ENCODE assay signal across 8 cellular contexts in the genomic region with DNA sequence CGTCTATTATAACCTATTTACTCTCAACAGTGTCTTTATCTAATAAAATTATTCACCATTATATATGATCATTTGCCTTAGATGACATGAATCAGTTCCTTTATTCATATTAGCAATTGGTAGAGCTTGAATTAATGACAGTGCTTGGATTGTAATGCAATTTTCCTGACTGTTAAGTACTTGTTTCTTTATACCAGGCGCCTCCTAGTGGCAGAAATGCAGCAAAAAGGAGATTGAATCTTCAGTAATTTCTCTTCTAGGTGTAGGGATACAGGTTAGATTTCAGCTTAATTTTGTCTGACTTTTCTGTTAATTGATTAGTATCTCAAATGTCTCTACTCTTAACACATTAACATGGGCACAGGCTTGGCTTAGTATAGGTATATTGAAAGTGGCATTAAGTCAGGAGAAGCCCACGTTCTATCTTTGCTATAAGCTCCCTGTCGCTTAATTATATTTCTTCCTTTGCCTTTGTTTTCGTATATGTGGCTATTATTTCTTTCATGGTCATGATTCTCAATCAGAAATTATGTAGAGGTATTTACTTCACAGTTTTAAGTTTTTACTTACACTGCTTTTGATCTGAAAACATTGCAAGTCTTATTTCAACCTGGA. TPM values are rescaled to one million over a fixed set of nuclear protein-coding genes. Genes with fewer than 3 reads are reported as not detected.
DNase-seq lines count a peak whose midpoint lies in the region; FAIRE-seq and TF ChIP-seq lines count a peak whose summit lies in the region.

No MANE protein-coding gene starts in this region.

- no peaks in the 10 kb centered on the region for H3K9me3 Mint-ChIP-seq in activated CD4-positive, alpha-beta T cell treated with anti-CD3 and anti-CD28 coated beads, Interleukin-2, amount 10 ng/mL, durations not matched to agents 7 days and 5 days
- no peaks in the 10 kb centered on the region for H3K9me3 Mint-ChIP-seq in mesothelial cell of epicardium

- H3K27me3 Mint-ChIP-seq in activated CD4-positive, alpha-beta T cell treated with anti-CD3 and anti-CD28 coated beads, Interleukin-2, amount 10 ng/mL, durations not matched to agents 7 days and 5 days, result peaks cover 4% of the 10 kb centered on the region
- H3K27me3 Mint-ChIP-seq in mesothelial cell of epicardium (ENCODE audit: low read depth), result peaks cover 13% of the 10 kb centered on the region

- no peak overlapping the region for H3K4me3 ChIP-seq in HFF-Myc (replicated peaks; ENCODE audit: low read depth, low read length)
- no peak overlapping the region for H3K4me3 ChIP-seq in stomach

- no peak overlapping the region for H3K27ac ChIP-seq in stomach

- no peak overlapping the region for H3K4me3 Mint-ChIP-seq in activated CD4-positive, alpha-beta T cell treated with anti-CD3 and anti-CD28 coated beads, Interleukin-2, amount 10 ng/mL, durations not matched to agents 7 days and 5 days
- H3K4me3 Mint-ChIP-seq in mesothelial cell of epicardium, result no peak overlapping the region

- no peak for TF ChIP-seq EP300 in stomach (IDR thresholded peaks at IDR 0.05)

- no peaks in the 10 kb centered on the region for H3K36me3 Mint-ChIP-seq in activated CD4-positive, alpha-beta T cell treated with anti-CD3 and anti-CD28 coated beads, Interleukin-2, amount 10 ng/mL, durations not matched to agents 7 days and 5 days (ENCODE audit: low read depth)
- no peaks in the 10 kb centered on the region for H3K36me3 Mint-ChIP-seq in mesothelial cell of epicardium

- CTCF ChIA-PET in activated CD4-positive, alpha-beta T cell treated with anti-CD3 and anti-CD28 coated beads, Interleukin-2, amount 10 ng/mL, durations not matched to agents 7 days and 5 days (lab: Charles Lee), result interaction anchor here (1.0 to 2.1 kb wide), 4 partner anchors 9 to 23 kb away, joined by 3 to 6 read pairs (median 4); a partner anchor contains a TSS

- FAIRE-seq in endometrium (lab: Jason Lieb, UNC), result peak; percentile 83

- intact Hi-C loops in stomach (cut with DNase I; ENCODE audit: low total_unique reads), result loop anchor here (10.0 kb wide), 2 partner anchors 347 to 467 kb away; no protein-coding TSS in a partner anchor
- intact Hi-C loops in posterior vena cava (cut with DNase I), result loop anchor here in 1 of 2 donors (5.0 to 10.0 kb wide), 2 partner anchors 465 to 557 kb away; no protein-coding TSS in a partner anchor

- POLR2A ChIA-PET in activated CD4-positive, alpha-beta T cell treated with anti-CD3 and anti-CD28 coated beads, Interleukin-2, amount 10 ng/mL, durations not matched to agents 7 days and 5 days (lab: Charles Lee), result no interaction called here

- no peaks in the 10 kb centered on the region for H3K36me3 ChIP-seq in stomach

- peaks cover 0 to 5% (median 2%) of the 10 kb centered on the region in 4 donors for H3K4me1 ChIP-seq in stomach

- no peak for TF ChIP-seq POLR2A in stomach (IDR thresholded peaks at IDR 0.05)

- DNase-seq in CD1c-positive myeloid dendritic cell (ENCODE audit: extremely low spot score), result peak; percentile 68
- DNase-seq in HFF-Myc (ENCODE audit: extremely low read depth, low read depth), result peak; percentile 37
- peak; percentile 62 for DNase-seq in NCI-H446 treated with DMSO at 0.1 percent for 48 hours (lab: John Stamatoyannopoulos, UW)
- peak; percentile 74 for DNase-seq in activated CD4-positive, alpha-beta T cell treated with anti-CD3 and anti-CD28 coated beads, Interleukin-2, amount 10 ng/mL, durations not matched to agents 7 days and 5 days
- peak; percentile 46 to 75 for DNase-seq in mesothelial cell of epicardium (ENCODE audit: low spot score in 2 of 2, unreplicated experiment in 2 of 2)
- peak; percentile 71 for DNase-seq in stomach
- DNase-seq in posterior vena cava (ENCODE audit: low spot score), result no peak

- 51 to 61% (median 58%) methylated on average over 5 of the region's 5 CpGs for WGBS in stomach, 5 donors

- H3K9me3 ChIP-seq in stomach, result no peaks in the 10 kb centered on the region

- TF ChIP-seq CTCF in HFF-Myc (IDR thresholded peaks at IDR 0.05; ENCODE audit: low read depth, low read length, missing control alignments) (peak; percentile 62), mesothelial cell of epicardium (IDR thresholded peaks at IDR 0.05; ENCODE audit: unreplicated experiment) (peak; percentile 95), stomach (IDR thresholded peaks at IDR 0.05) (peak in 5 of 7 experiments; percentile 55 to 85 (median 76))

- H3K4me1 Mint-ChIP-seq in activated CD4-positive, alpha-beta T cell treated with anti-CD3 and anti-CD28 coated beads, Interleukin-2, amount 10 ng/mL, durations not matched to agents 7 days and 5 days, result no peaks in the 10 kb centered on the region
- H3K4me1 Mint-ChIP-seq in mesothelial cell of epicardium, result no peaks in the 10 kb centered on the region

- peaks cover 0 to 4% (median 0%) of the 10 kb centered on the region in 3 donors for H3K27me3 ChIP-seq in stomach

- no peak overlapping the region for H3K27ac Mint-ChIP-seq in activated CD4-positive, alpha-beta T cell treated with anti-CD3 and anti-CD28 coated beads, Interleukin-2, amount 10 ng/mL, durations not matched to agents 7 days and 5 days
- H3K27ac Mint-ChIP-seq in mesothelial cell of epicardium, result no peak overlapping the region

RNA-seq across cellular contexts. Expression of a gene that starts 9.1 kb away (rescaled TPM):
- total RNA-seq in activated CD4-positive, alpha-beta T cell treated with anti-CD3 and anti-CD28 coated beads, Interleukin-2, amount 10 ng/mL, durations not matched to agents 7 days and 5 days, result under 1 TPM; 0.12 to 0.25 TPM
- total RNA-seq in mesothelial cell of epicardium, result 18.2 to 20.2 TPM (median 19.0 TPM) in 3 replicates
- 10 to 100 TPM in 3 of 5 donors, 1 to 10 TPM in 2; 4.7 to 53.6 (median 11.4) TPM for total RNA-seq in stomach
- polyA plus RNA-seq in stomach, result 10 to 100 TPM; 10.1 to 11.9 (median 10.4) TPM
- 100 to 1,000 TPM; 206 to 213 TPM for total RNA-seq in posterior vena cava

RNA-seq across cellular contexts. Expression of a gene that starts 43.3 kb away (rescaled TPM):
- total RNA-seq in activated CD4-positive, alpha-beta T cell treated with anti-CD3 and anti-CD28 coated beads, Interleukin-2, amount 10 ng/mL, durations not matched to agents 7 days and 5 days, result 10 to 100 TPM; 26.5 TPM
- 47.8 to 54.4 TPM (median 49.4 TPM) in 3 replicates for total RNA-seq in mesothelial cell of epicardium
- total RNA-seq in stomach, result 10 to 100 TPM in 3 of 5 donors, 1 to 10 TPM in 2; 7.7 to 42.4 (median 10.3) TPM
- 10 to 100 TPM in 1 of 3 donors, 1 to 10 TPM in 2; 6.5 to 11.2 (median 7.2) TPM for polyA plus RNA-seq in stomach
- 10 to 100 TPM; 47.7 to 54.4 TPM for total RNA-seq in posterior vena cava

Comparison
In these comparisons a context has a peak if more than half of its experiments do, and no peak if none do; other contexts are left out.
1. RNA of a gene that starts 9.1 kb away (total RNA-seq): 206 to 213 TPM in posterior vena cava, 18.2 to 20.2 TPM in mesothelial cell of epicardium and 4.7 to 53.6 TPM in stomach; 0.12 to 0.25 TPM in activated CD4-positive, alpha-beta T cell treated with anti-CD3 and anti-CD28 coated beads, Interleukin-2, amount 10 ng/mL, durations not matched to agents 7 days and 5 days; every median in the first group is over 4 times any median in the second.
2. Peak in every context shown above with its lines, with median percentiles within 50 percentile points of each other: CTCF ChIP-seq.